Comparison of ENCODE assay signal across 11 cellular contexts in genomic region chr5:14781106-14781505, GRCh38.
A peak's percentile ranks its signal among the peaks of the same experiment; 100 is the strongest.
DNase-seq lines count a peak whose midpoint lies in the region; ATAC-seq lines count a peak whose summit lies in the region.
"Had no signal": no experiment of that assay in that cellular context is flagged by ENCODE, and none has a peak within 500 bp of the region (broad histone marks: within the 10 kb centered on the region; RNA-seq: fewer than 3 reads in every experiment).

No MANE protein-coding gene starts in this region.

- POLR2A ChIA-PET in activated CD4-positive, alpha-beta T cell treated with anti-CD3 and anti-CD28 coated beads for 36 hours (lab: Charles Lee) = no interaction called here
- POLR2A ChIA-PET in activated CD4-positive, alpha-beta T cell treated with anti-CD3 and anti-CD28 coated beads, Interleukin-2, amount 10 ng/mL, durations not matched to agents 7 days and 5 days (lab: Charles Lee) = interaction anchor here (0.7 kb wide), 1 partner anchor 13 kb away, joined by 3 read pairs; no protein-coding TSS in a partner anchor

- H3K27me3 Mint-ChIP-seq in activated CD4-positive, alpha-beta T cell treated with anti-CD3 and anti-CD28 coated beads for 36 hours = no peaks in the 10 kb centered on the region
- H3K27me3 Mint-ChIP-seq in activated CD4-positive, alpha-beta T cell treated with anti-CD3 and anti-CD28 coated beads, Interleukin-2, amount 10 ng/mL, durations not matched to agents 7 days and 5 days = no peaks in the 10 kb centered on the region
- H3K27me3 Mint-ChIP-seq in stimulated activated naive CD8-positive, alpha-beta T cell treated with anti-CD3 and anti-CD28 coated beads, Interleukin-15, Interleukin-2, amounts not matched to agents 100 ng/mL and 50 ng/mL, for 24 hours = no peaks in the 10 kb centered on the region

- peak overlapping the region; percentile 45 for H3K27ac Mint-ChIP-seq in activated CD4-positive, alpha-beta T cell treated with anti-CD3 and anti-CD28 coated beads for 36 hours
- H3K27ac Mint-ChIP-seq in activated CD4-positive, alpha-beta T cell treated with anti-CD3 and anti-CD28 coated beads, Interleukin-2, amount 10 ng/mL, durations not matched to agents 7 days and 5 days = no peak overlapping the region
- peak overlapping the region; percentile 75 for H3K27ac Mint-ChIP-seq in stimulated activated naive CD8-positive, alpha-beta T cell treated with anti-CD3 and anti-CD28 coated beads, Interleukin-15, Interleukin-2, amounts not matched to agents 100 ng/mL and 50 ng/mL, for 24 hours
- H3K27ac Mint-ChIP-seq: T-helper 1 cell treated with Interleukin-12 subunit alpha and Interleukin-12 subunit beta and Interleukin-4 antibody, amounts not matched to agents 30 μg/mL and 1 μg/mL, for 36 hours had no signal

- no peak overlapping the region for H3K4me3 Mint-ChIP-seq in activated CD4-positive, alpha-beta T cell treated with anti-CD3 and anti-CD28 coated beads for 36 hours
- H3K4me3 Mint-ChIP-seq in activated CD4-positive, alpha-beta T cell treated with anti-CD3 and anti-CD28 coated beads, Interleukin-2, amount 10 ng/mL, durations not matched to agents 7 days and 5 days = no peak overlapping the region
- H3K4me3 Mint-ChIP-seq in stimulated activated naive CD8-positive, alpha-beta T cell treated with anti-CD3 and anti-CD28 coated beads, Interleukin-15, Interleukin-2, amounts not matched to agents 100 ng/mL and 50 ng/mL, for 24 hours = no peak overlapping the region
- H3K4me3 Mint-ChIP-seq: T-helper 1 cell treated with Interleukin-12 subunit alpha and Interleukin-12 subunit beta and Interleukin-4 antibody, amounts not matched to agents 30 μg/mL and 1 μg/mL, for 36 hours had no signal

- peaks cover 52% of the 10 kb centered on the region for H3K4me1 Mint-ChIP-seq in activated CD4-positive, alpha-beta T cell treated with anti-CD3 and anti-CD28 coated beads for 36 hours
- H3K4me1 Mint-ChIP-seq in activated CD4-positive, alpha-beta T cell treated with anti-CD3 and anti-CD28 coated beads, Interleukin-2, amount 10 ng/mL, durations not matched to agents 7 days and 5 days = peaks cover 31% of the 10 kb centered on the region
- peaks cover 26% of the 10 kb centered on the region for H3K4me1 Mint-ChIP-seq in stimulated activated naive CD8-positive, alpha-beta T cell treated with anti-CD3 and anti-CD28 coated beads, Interleukin-15, Interleukin-2, amounts not matched to agents 100 ng/mL and 50 ng/mL, for 24 hours (ENCODE audit: low read depth)

- peaks cover 22% of the 10 kb centered on the region for H3K36me3 Mint-ChIP-seq in activated CD4-positive, alpha-beta T cell treated with anti-CD3 and anti-CD28 coated beads for 36 hours (ENCODE audit: low read depth)
- H3K36me3 Mint-ChIP-seq in activated CD4-positive, alpha-beta T cell treated with anti-CD3 and anti-CD28 coated beads, Interleukin-2, amount 10 ng/mL, durations not matched to agents 7 days and 5 days (ENCODE audit: low read depth) = peaks cover 40% of the 10 kb centered on the region
- peaks cover 52% of the 10 kb centered on the region for H3K36me3 Mint-ChIP-seq in stimulated activated naive CD8-positive, alpha-beta T cell treated with anti-CD3 and anti-CD28 coated beads, Interleukin-15, Interleukin-2, amounts not matched to agents 100 ng/mL and 50 ng/mL, for 24 hours (ENCODE audit: low read depth)

- no peaks in the 10 kb centered on the region for H3K9me3 Mint-ChIP-seq in activated CD4-positive, alpha-beta T cell treated with anti-CD3 and anti-CD28 coated beads for 36 hours (ENCODE audit: low read depth)
- H3K9me3 Mint-ChIP-seq in activated CD4-positive, alpha-beta T cell treated with anti-CD3 and anti-CD28 coated beads, Interleukin-2, amount 10 ng/mL, durations not matched to agents 7 days and 5 days = peaks cover 6% of the 10 kb centered on the region
- H3K9me3 Mint-ChIP-seq in stimulated activated naive CD8-positive, alpha-beta T cell treated with anti-CD3 and anti-CD28 coated beads, Interleukin-15, Interleukin-2, amounts not matched to agents 100 ng/mL and 50 ng/mL, for 24 hours = no peaks in the 10 kb centered on the region
- H3K9me3 Mint-ChIP-seq: T-helper 1 cell treated with Interleukin-12 subunit alpha and Interleukin-12 subunit beta and Interleukin-4 antibody, amounts not matched to agents 30 μg/mL and 1 μg/mL, for 36 hours had no signal

- peak; percentile 57 for ATAC-seq in activated CD4-positive, alpha-beta T cell treated with anti-CD3 and anti-CD28 coated beads for 36 hours
- peak; percentile 70 for ATAC-seq in HG02870 (IDR thresholded peaks at IDR 0.05; ENCODE audit: unreplicated experiment)
- no peak for ATAC-seq in HG03045 (IDR thresholded peaks at IDR 0.05; ENCODE audit: unreplicated experiment)

- CTCF ChIA-PET in activated CD4-positive, alpha-beta T cell treated with anti-CD3 and anti-CD28 coated beads for 36 hours (lab: Charles Lee) = interaction anchor here (0.6 to 1.2 kb wide), 3 partner anchors 24 to 183 kb away, joined by 3 to 4 read pairs (median 3); no protein-coding TSS in a partner anchor
- CTCF ChIA-PET in activated CD4-positive, alpha-beta T cell treated with anti-CD3 and anti-CD28 coated beads, Interleukin-2, amount 10 ng/mL, durations not matched to agents 7 days and 5 days (lab: Charles Lee) = interaction anchor here (0.7 to 2.7 kb wide), 4 partner anchors 11 to 200 kb away, joined by 3 to 10 read pairs (median 6); no protein-coding TSS in a partner anchor

- intact Hi-C loops in activated CD4-positive, alpha-beta T cell treated with anti-CD3 and anti-CD28 coated beads for 36 hours (cut with DNase I, micrococcal nuclease) = no loop called here

- peak; percentile 35 for DNase-seq in activated CD4-positive, alpha-beta T cell treated with anti-CD3 and anti-CD28 coated beads for 36 hours
- no peak for DNase-seq in activated CD4-positive, alpha-beta T cell treated with anti-CD3 and anti-CD28 coated beads, Interleukin-2, amount 10 ng/mL, durations not matched to agents 7 days and 5 days
- DNase-seq in amniotic epithelial cell (ENCODE audit: low read depth) (peak; percentile 15), T-helper 9 cell (no peak), DMS 273 (lab: John Stamatoyannopoulos, UW; ENCODE audit: unreplicated experiment) (no peak)
- DNase-seq: activated naive CD4-positive, alpha-beta T cell treated with Interleukin-2 at 50 U/mL for 16 hours; colonic mucosa had no signal

Comparison
In these comparisons a context has a peak if more than half of its experiments do, and no peak if none do; other contexts are left out.
1. DNase-seq: peak in activated CD4-positive, alpha-beta T cell treated with anti-CD3 and anti-CD28 coated beads for 36 hours (single experiment) and amniotic epithelial cell (single experiment); none in activated CD4-positive, alpha-beta T cell treated with anti-CD3 and anti-CD28 coated beads, Interleukin-2, amount 10 ng/mL, durations not matched to agents 7 days and 5 days (single experiment), T-helper 9 cell (single experiment) and DMS 273 (single experiment).